13 cellular contexts compared by ENCODE assay signal in the genomic region with DNA sequence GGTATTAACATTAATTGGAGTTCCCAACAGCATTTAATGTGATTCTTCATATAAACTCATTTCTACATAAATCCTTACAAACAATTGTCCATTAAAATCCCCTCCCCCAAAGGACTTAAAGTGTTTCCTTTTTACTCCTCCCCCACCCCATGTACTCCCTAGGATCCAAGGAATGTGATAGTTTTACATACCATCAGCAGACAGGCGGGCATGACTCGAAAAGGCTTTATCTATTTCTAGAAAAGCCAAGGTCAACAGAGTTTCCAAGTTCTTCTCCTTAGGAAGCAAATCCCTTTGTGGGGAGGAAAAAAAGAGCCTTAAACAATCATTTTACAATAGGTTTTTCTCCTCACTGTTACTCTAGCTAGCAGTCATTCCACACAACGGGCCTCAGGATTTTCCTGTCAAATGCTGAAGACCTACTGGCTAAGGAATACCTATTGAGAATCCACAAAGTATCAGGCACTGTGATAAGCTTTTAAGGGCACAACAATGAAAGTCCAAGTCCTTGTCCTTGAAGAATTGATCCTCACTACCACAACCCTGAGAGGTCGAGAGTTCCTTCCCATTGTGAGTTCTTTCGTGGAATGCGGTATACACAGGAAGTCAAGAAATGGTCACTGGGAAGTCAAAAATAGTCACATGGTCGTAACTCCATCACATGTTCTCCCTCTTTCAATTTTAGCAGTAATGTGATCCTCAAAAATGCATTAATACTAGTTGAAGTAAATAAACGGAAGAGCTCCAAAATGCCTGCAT. TPM values are rescaled to one million over a fixed set of nuclear protein-coding genes. Genes with fewer than 3 reads are reported as not detected.
DNase-seq lines count a peak whose midpoint lies in the region; ATAC-seq and TF ChIP-seq lines count a peak whose summit lies in the region.
"Had no signal": no experiment of that assay in that cellular context is flagged by ENCODE, and none has a peak within 500 bp of the region (broad histone marks: within the 10 kb centered on the region; RNA-seq: fewer than 3 reads in every experiment).

No MANE protein-coding gene starts in this region.

- H3K27me3 Mint-ChIP-seq in GM23338 (ENCODE audit: insufficient read depth, low read depth, poor library complexity), result peaks cover 4% of the 10 kb centered on the region
- H3K27me3 Mint-ChIP-seq in naive thymus-derived CD8-positive, alpha-beta T cell, result no peaks in the 10 kb centered on the region
- H3K27me3 Mint-ChIP-seq: activated naive CD8-positive, alpha-beta T cell treated with anti-CD3 and anti-CD28 coated beads for 36 hours had no signal

- H4K20me1 ChIP-seq in GM23338 (replicated peaks; ENCODE audit: insufficient read depth) (peaks cover 3% of the 10 kb centered on the region; the same call in 1 of the 2 replicates), SU-DHL-6 (ENCODE audit: low read depth, low read length) (no peaks in the 10 kb centered on the region)

- peak overlapping the region; percentile 69; the same call in 1 of the 2 replicates for H3K27ac Mint-ChIP-seq in GM23338
- peak overlapping the region in 3 of 10 donors; percentile 19 to 80 (median 24) for H3K27ac Mint-ChIP-seq in naive thymus-derived CD8-positive, alpha-beta T cell
- H3K27ac Mint-ChIP-seq: activated naive CD8-positive, alpha-beta T cell treated with anti-CD3 and anti-CD28 coated beads for 36 hours had no signal

- H3K27ac ChIP-seq in GM23338 (ENCODE audit: low read depth), result no peak overlapping the region
- H3K27ac ChIP-seq in SU-DHL-6 (ENCODE audit: low read depth, low read length), result peak overlapping the region; percentile 74

- peak; percentile 51 for ATAC-seq in GM23338
- no peak for ATAC-seq in naive thymus-derived CD8-positive, alpha-beta T cell
- ATAC-seq: left lobe of liver had no signal

- peaks cover 26% of the 10 kb centered on the region for H3K9me3 Mint-ChIP-seq in GM23338
- peaks cover 0 to 4% (median 0%) of the 10 kb centered on the region in 9 donors for H3K9me3 Mint-ChIP-seq in naive thymus-derived CD8-positive, alpha-beta T cell

- peaks cover 48% of the 10 kb centered on the region for H3K36me3 Mint-ChIP-seq in GM23338 (ENCODE audit: low read depth)
- peaks cover 7 to 49% (median 23%) of the 10 kb centered on the region in 3 donors for H3K36me3 Mint-ChIP-seq in naive thymus-derived CD8-positive, alpha-beta T cell

- H3K4me2 ChIP-seq in GM23338 (no peak overlapping the region), SU-DHL-6 (ENCODE audit: low read depth, low read length, poor library complexity, severe bottlenecking) (peak overlapping the region; percentile 58)

- H3F3A ChIP-seq in GM23338 (replicated peaks; ENCODE audit: low read depth) (no peaks in the 10 kb centered on the region), SU-DHL-6 (ENCODE audit: insufficient read depth) (peaks cover 18% of the 10 kb centered on the region; the same call in 1 of the 2 replicates)

- no peak overlapping the region for H2AFZ ChIP-seq in GM23338
- no peak overlapping the region for H2AFZ ChIP-seq in SU-DHL-6 (ENCODE audit: low read depth, low read length, severe bottlenecking)

- H3K27me3 ChIP-seq in GM23338 (ENCODE audit: insufficient read depth) (peaks cover 6% of the 10 kb centered on the region), SU-DHL-6 (ENCODE audit: low read length) (no peaks in the 10 kb centered on the region)

- peaks cover 11% of the 10 kb centered on the region; the same call in 1 of the 2 replicates for H3K36me3 ChIP-seq in GM23338 (ENCODE audit: insufficient read depth)
- H3K36me3 ChIP-seq in SU-DHL-6 (ENCODE audit: low read length), result no peaks in the 10 kb centered on the region

- no peak overlapping the region for H3K4me3 Mint-ChIP-seq in GM23338
- H3K4me3 Mint-ChIP-seq in naive thymus-derived CD8-positive, alpha-beta T cell, result peak overlapping the region in 8 of 10 donors; percentile 12 to 61 (median 46)
- H3K4me3 Mint-ChIP-seq: activated naive CD8-positive, alpha-beta T cell treated with anti-CD3 and anti-CD28 coated beads for 36 hours had no signal

- H3K79me2 ChIP-seq in GM23338 (replicated peaks; ENCODE audit: insufficient read depth), result peaks cover 4% of the 10 kb centered on the region
- peaks cover 60% of the 10 kb centered on the region for H3K79me2 ChIP-seq in SU-DHL-6 (ENCODE audit: insufficient read depth, low read length)

- H3K4me3 ChIP-seq in GM23338, result no peak overlapping the region
- no peak overlapping the region for H3K4me3 ChIP-seq in SU-DHL-6 (ENCODE audit: insufficient read depth, low read length, poor library complexity, severe bottlenecking)

- 0 out of 2 replicates have a peak, but pooled peaks cover 4% of the 10 kb centered on the region for H3K9me2 ChIP-seq in GM23338 (ENCODE audit: insufficient read depth)
- no peaks in the 10 kb centered on the region for H3K9me2 ChIP-seq in SU-DHL-6 (replicated peaks; ENCODE audit: insufficient read depth, low read length)

- no peak for TF ChIP-seq CTCF in GM23338 (conservative IDR thresholded peaks at IDR 0.05; ENCODE audit: low read depth in 2 of 2)
- no peak for TF ChIP-seq CTCF in SU-DHL-6 (IDR thresholded peaks at IDR 0.05; ENCODE audit: insufficient read depth, low read length, poor library complexity, severe bottlenecking)

- H3K9me3 ChIP-seq in SU-DHL-6 (ENCODE audit: insufficient read depth, low read length), result no peaks in the 10 kb centered on the region

- DNase-seq in CD1c-positive myeloid dendritic cell (ENCODE audit: extremely low spot score) (peak; percentile 5), GM23338 (ENCODE audit: low spot score) (peak; percentile 39), T-helper 9 cell (no peak), UCSD-AML1 (lab: John Stamatoyannopoulos, UW; ENCODE audit: unreplicated experiment) (no peak)
- no peak for DNase-seq in naive thymus-derived CD8-positive, alpha-beta T cell
- DNase-seq in stimulated activated CD4-positive, alpha-beta T cell treated with anti-CD3 and anti-CD28 coated beads, Interleukin-15, amount 100 ng/mL, for 24 hours, result no peak
- DNase-seq: activated naive CD8-positive, alpha-beta T cell treated with anti-CD3 and anti-CD28 coated beads for 36 hours; AML-193; effector memory CD4-positive, alpha-beta T cell; NCI-H774; T-helper 2 cell had no signal

- no peaks in the 10 kb centered on the region for H3K4me1 ChIP-seq in GM23338 (ENCODE audit: insufficient read depth)

- H3K4me1 Mint-ChIP-seq in GM23338, result peaks cover 17% of the 10 kb centered on the region
- H3K4me1 Mint-ChIP-seq in naive thymus-derived CD8-positive, alpha-beta T cell, result peaks cover 29 to 80% (median 57%) of the 10 kb centered on the region in 4 donors

- no peak overlapping the region for H3K9ac ChIP-seq in SU-DHL-6 (ENCODE audit: low read length)

- POLR2A ChIA-PET in naive thymus-derived CD8-positive, alpha-beta T cell (lab: Charles Lee), result no interaction called here

TF ChIP-seq in GM23338, 12 proteins besides CTCF, POLR2A, EP300 and RAD21:
- TF ChIP-seq STAT1 (IDR thresholded peaks at IDR 0.05; ENCODE audit: unreplicated experiment), result no peak
- TF ChIP-seq ETS1 (IDR thresholded peaks at IDR 0.05), result no peak
- no peak for TF ChIP-seq ZNF331 (CRISPR knock-in tag; IDR thresholded peaks at IDR 0.05; ENCODE audit: low read depth)
- no peak for TF ChIP-seq EZH2 (IDR thresholded peaks at IDR 0.05; ENCODE audit: low read depth, unreplicated experiment)
- no peak for TF ChIP-seq ZNF114 (CRISPR knock-in tag; IDR thresholded peaks at IDR 0.05)
- TF ChIP-seq CREB1 (CRISPR knock-in tag; IDR thresholded peaks at IDR 0.05; ENCODE audit: low read depth), result no peak
- TF ChIP-seq EZH2phosphoT487 (IDR thresholded peaks at IDR 0.05; ENCODE audit: unreplicated experiment), result no peak
TF ChIP-seq in GM23338: peak in this region for 0.

RNA-seq across cellular contexts. Expression of gene PPM1K, which starts 7.2 kb away (rescaled TPM):
- 11.7 and 12.0 TPM in 2 replicates for total RNA-seq in GM23338 (2014; rRNA removed; shearing (Covaris generic))
- 9.1 and 11.1 TPM in 2 replicates for polyA plus RNA-seq in GM23338 (2016; fragmentation: Nextera tagmentation; extraction: Ambion mirVana)
- 10 to 100 TPM; 87.6 to 94.6 TPM for total RNA-seq in naive thymus-derived CD8-positive, alpha-beta T cell
- 10 to 100 TPM; 64.7 to 85.3 (median 77.2) TPM for polyA plus RNA-seq in naive thymus-derived CD8-positive, alpha-beta T cell

Comparison
In these comparisons a context has a peak if more than half of its experiments do, and no peak if none do; other contexts are left out.
1. DNase-seq: peak in CD1c-positive myeloid dendritic cell (single experiment) and GM23338 (single experiment); none in naive thymus-derived CD8-positive, alpha-beta T cell (0 of 10), stimulated activated CD4-positive, alpha-beta T cell treated with anti-CD3 and anti-CD28 coated beads, Interleukin-15, amount 100 ng/mL, for 24 hours (single experiment), T-helper 9 cell (single experiment) and UCSD-AML1 (single experiment).